In genomic region chr10:5601826-5602225, GRCh38 we compare ENCODE assay signal across 19 cellular contexts.
DNase-seq lines count a peak whose midpoint lies in the region; ATAC-seq, FAIRE-seq and TF ChIP-seq lines count a peak whose summit lies in the region.
"Had no signal": no experiment of that assay in that cellular context is flagged by ENCODE, and none has a peak within 500 bp of the region (broad histone marks: within the 10 kb centered on the region; RNA-seq: fewer than 3 reads in every experiment).

No MANE protein-coding gene starts in this region.

- TF ChIP-seq CTCF in bronchial epithelial cell (IDR thresholded peaks at IDR 0.05; ENCODE audit: insufficient read depth, low read length, severe bottlenecking): no peak
- no peak for TF ChIP-seq CTCF in heart right ventricle (IDR thresholded peaks at IDR 0.05)
- no peak for TF ChIP-seq CTCF in right lobe of liver (IDR thresholded peaks at IDR 0.05)

- no peak overlapping the region for H3K27ac ChIP-seq in heart right ventricle
- H3K27ac ChIP-seq in right lobe of liver: no peak overlapping the region
- H3K27ac ChIP-seq in subcutaneous abdominal adipose tissue (ENCODE audit: low read depth, low read length): peak overlapping the region; percentile 54
- H3K27ac ChIP-seq: BLaER1 treated with 17β-estradiol and CSF1 and Interleukin-3, amounts not matched to agents 10 nM and 100 nM; KMS-11 had no signal

- H3K4me1 ChIP-seq in heart right ventricle (peaks cover 0 to 11% (median 0%) of the 10 kb centered on the region in 9 donors), right lobe of liver (no peaks in the 10 kb centered on the region), subcutaneous abdominal adipose tissue (ENCODE audit: control insufficient read depth in 5 of 5, insufficient read depth in 5 of 5, low read length in 5 of 5) (peaks cover 0 to 26% (median 18%) of the 10 kb centered on the region in 5 donors)

- H3K36me3 ChIP-seq in bronchial epithelial cell (ENCODE audit: control insufficient read depth, insufficient read depth, low read length) (no peaks in the 10 kb centered on the region), heart right ventricle (no peaks in the 10 kb centered on the region), right lobe of liver (no peaks in the 10 kb centered on the region), subcutaneous abdominal adipose tissue (ENCODE audit: control insufficient read depth in 5 of 5, insufficient read depth in 5 of 5, low read length in 5 of 5) (no peaks in the 10 kb centered on the region)
- H3K36me3 ChIP-seq: BLaER1 treated with 17β-estradiol and CSF1 and Interleukin-3, amounts not matched to agents 10 nM and 100 nM had no signal

- 18 to 19% methylated on average over 10 of the region's 10 CpGs for WGBS in heart right ventricle, 2 donors
- 23% methylated on average over 3 of the region's 10 CpGs for WGBS in right lobe of liver (ENCODE audit: insufficient coverage, low coverage, low lambda C conversion rate, missing lambda C conversion rate)

- H3K4me3 ChIP-seq in bronchial epithelial cell (ENCODE audit: low read depth, low read length) (no peak overlapping the region), heart right ventricle (no peak overlapping the region), right lobe of liver (no peak overlapping the region), subcutaneous abdominal adipose tissue (ENCODE audit: low read depth in 1 of 5, low read length in 5 of 5) (peak overlapping the region in 1 of 5 donors; percentile 10)
- H3K4me3 ChIP-seq: BLaER1 treated with 17β-estradiol and CSF1 and Interleukin-3, amounts not matched to agents 10 nM and 100 nM had no signal

- peak; percentile 7 for FAIRE-seq in bronchial epithelial cell (lab: Jason Lieb, UNC)
- FAIRE-seq: D721Med, GM12891, H1 had no signal

- no peak overlapping the region for H3K9ac ChIP-seq in subcutaneous abdominal adipose tissue (ENCODE audit: low read length in 5 of 5)
- H3K9ac ChIP-seq: BLaER1 treated with 17β-estradiol and CSF1 and Interleukin-3, amounts not matched to agents 10 nM and 100 nM; KMS-11 had no signal

- no peak for TF ChIP-seq POLR2A in right lobe of liver (IDR thresholded peaks at IDR 0.05)

- H3K27me3 ChIP-seq in bronchial epithelial cell (ENCODE audit: control insufficient read depth, insufficient read depth, low read length) (no peaks in the 10 kb centered on the region), heart right ventricle (no peaks in the 10 kb centered on the region), right lobe of liver (no peaks in the 10 kb centered on the region), subcutaneous abdominal adipose tissue (ENCODE audit: control insufficient read depth in 5 of 5, insufficient read depth in 4 of 5, low read length in 5 of 5) (no peaks in the 10 kb centered on the region)
- H3K27me3 ChIP-seq: BLaER1 treated with 17β-estradiol and CSF1 and Interleukin-3, amounts not matched to agents 10 nM and 100 nM had no signal

- ATAC-seq in heart right ventricle (peak; percentile 40 to 87 (median 68)), right lobe of liver (peak; percentile 79 to 89 (median 84))
- ATAC-seq in stimulated activated naive CD8-positive, alpha-beta T cell treated with anti-CD3 and anti-CD28 coated beads, Interleukin-15, Interleukin-2, amounts not matched to agents 100 U/mL and 50 U/mL, for 24 hours: no peak

- DNase-seq in bronchial epithelial cell (ENCODE audit: low read depth) (no peak), heart right ventricle (no peak), right lobe of liver (peak in 2 of 3 donors; percentile 31 to 77), NCI-H1417 treated with DMSO at 0.1 percent for 48 hours (lab: John Stamatoyannopoulos, UW) (no peak), hepatic stellate cell (ENCODE audit: low spot score) (no peak)
- DNase-seq in stimulated activated naive CD8-positive, alpha-beta T cell treated with anti-CD3 and anti-CD28 coated beads, Interleukin-15, Interleukin-2, amounts not matched to agents 100 U/mL and 50 U/mL, for 24 hours: no peak
- DNase-seq: NCI-H1417, NCI-H187 treated with DMSO at 0.1 percent for 48 hours, NCI-H226, NCI-H524, NCI-H82, OCI-M1, RPMI8226 had no signal

- H3K9me3 ChIP-seq in heart right ventricle (peaks cover 0 to 7% (median 0%) of the 10 kb centered on the region in 11 donors), right lobe of liver (no peaks in the 10 kb centered on the region), subcutaneous abdominal adipose tissue (ENCODE audit: control insufficient read depth in 5 of 5, low read length in 5 of 5) (peaks cover 0 to 6% (median 0%) of the 10 kb centered on the region in 5 donors)

- intact Hi-C loops in heart right ventricle (cut with DNase I) (no loop called here), right lobe of liver (cut with DNase I) (loop anchor here in 1 of 2 donors (10.0 kb wide), 1 partner anchor 147 kb away; no protein-coding TSS in a partner anchor)

Comparison
In these comparisons a context has a peak if more than half of its experiments do, and no peak if none do; other contexts are left out.
1. DNase-seq: peak in right lobe of liver (2 of 3); none in bronchial epithelial cell (single experiment), heart right ventricle (0 of 2), stimulated activated naive CD8-positive, alpha-beta T cell treated with anti-CD3 and anti-CD28 coated beads, Interleukin-15, Interleukin-2, amounts not matched to agents 100 U/mL and 50 U/mL, for 24 hours (single experiment), NCI-H1417 treated with DMSO at 0.1 percent for 48 hours (single experiment) and hepatic stellate cell (single experiment).